29 cellular contexts compared by ENCODE assay signal in the genomic region with DNA sequence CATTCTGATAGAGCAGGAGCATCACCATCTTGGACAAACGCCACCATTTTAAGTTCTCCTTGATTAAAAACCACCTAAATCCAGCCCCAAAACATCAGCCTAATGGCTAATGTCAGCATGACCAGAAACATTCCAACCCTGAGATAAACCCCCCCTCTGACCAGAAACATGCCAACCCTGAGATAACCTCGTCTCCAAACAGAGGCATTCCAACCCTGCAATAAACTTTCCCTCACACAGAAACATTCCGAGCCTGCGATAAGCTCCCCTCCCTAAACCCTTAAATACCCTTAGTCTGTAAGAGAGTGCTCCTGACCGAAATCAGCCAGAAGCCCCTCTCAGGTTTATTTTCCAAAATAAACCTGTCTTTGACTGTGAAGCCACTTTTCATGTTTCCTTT.
"Had no signal": no experiment of that assay in that cellular context is flagged by ENCODE, and none has a peak within 500 bp of the region (broad histone marks: within the 10 kb centered on the region; RNA-seq: fewer than 3 reads in every experiment).

No MANE protein-coding gene starts in this region.

- H3K4me1 Mint-ChIP-seq: activated naive CD4-positive, alpha-beta T cell treated with anti-CD3 and anti-CD28 coated beads, Interleukin-2, amount 10 ng/mL, durations not matched to agents 7 days and 5 days; activated naive CD8-positive, alpha-beta T cell treated with anti-CD3 and anti-CD28 coated beads, Interleukin-2, amount 10 ng/mL, durations not matched to agents 7 days and 5 days; natural killer cell had no signal

- H3K27ac Mint-ChIP-seq: activated CD4-positive, alpha-beta memory T cell treated with anti-CD3 and anti-CD28 coated beads for 36 hours; activated naive CD4-positive, alpha-beta T cell treated with anti-CD3 and anti-CD28 coated beads, Interleukin-2, amount 10 ng/mL, durations not matched to agents 7 days and 5 days; activated naive CD8-positive, alpha-beta T cell treated with anti-CD3 and anti-CD28 coated beads, Interleukin-2, amount 10 ng/mL, durations not matched to agents 7 days and 5 days; activated T-helper 1 cell treated with anti-CD3 and anti-CD28 coated beads, Interleukin-12 subunit alpha, Interleukin-12 subunit beta, Interleukin-2, Interleukin-4 antibody, amounts not matched to agents 30 ng/mL and 10 ng/mL and 1 ng/mL, durations not matched to agents 14 hours and 24 hours and 36 hours; immature natural killer cell; natural killer cell; stimulated activated effector memory CD8-positive, alpha-beta T cell treated with anti-CD3 and anti-CD28 coated beads, Interleukin-12 subunit alpha, Interleukin-12 subunit beta, amount 100 ng/mL, for 72 hours; T-helper 1 cell treated with Interleukin-12 subunit alpha and Interleukin-12 subunit beta and Interleukin-4 antibody, amounts not matched to agents 30 μg/mL and 1 μg/mL, for 36 hours had no signal

- H3K36me3 Mint-ChIP-seq: activated CD4-positive, alpha-beta memory T cell treated with anti-CD3 and anti-CD28 coated beads for 36 hours; activated naive CD4-positive, alpha-beta T cell treated with anti-CD3 and anti-CD28 coated beads, Interleukin-2, amount 10 ng/mL, durations not matched to agents 7 days and 5 days; activated naive CD8-positive, alpha-beta T cell treated with anti-CD3 and anti-CD28 coated beads, Interleukin-2, amount 10 ng/mL, durations not matched to agents 7 days and 5 days; immature natural killer cell; natural killer cell; stimulated activated effector memory CD8-positive, alpha-beta T cell treated with anti-CD3 and anti-CD28 coated beads, Interleukin-12 subunit alpha, Interleukin-12 subunit beta, amount 100 ng/mL, for 72 hours had no signal

- H3K36me3 ChIP-seq: ascending aorta, gastroesophageal sphincter, stomach, tibial artery had no signal

- H3K9me3 Mint-ChIP-seq: activated CD4-positive, alpha-beta memory T cell treated with anti-CD3 and anti-CD28 coated beads for 36 hours; activated naive CD4-positive, alpha-beta T cell treated with anti-CD3 and anti-CD28 coated beads, Interleukin-2, amount 10 ng/mL, durations not matched to agents 7 days and 5 days; activated naive CD8-positive, alpha-beta T cell treated with anti-CD3 and anti-CD28 coated beads, Interleukin-2, amount 10 ng/mL, durations not matched to agents 7 days and 5 days; activated T-helper 1 cell treated with anti-CD3 and anti-CD28 coated beads, Interleukin-12 subunit alpha, Interleukin-12 subunit beta, Interleukin-2, Interleukin-4 antibody, amounts not matched to agents 30 ng/mL and 10 ng/mL and 1 ng/mL, durations not matched to agents 14 hours and 24 hours and 36 hours; effector memory CD8-positive, alpha-beta T cell; natural killer cell; stimulated activated effector memory CD8-positive, alpha-beta T cell treated with anti-CD3 and anti-CD28 coated beads, Interleukin-12 subunit alpha, Interleukin-12 subunit beta, amount 100 ng/mL, for 72 hours; T-helper 1 cell treated with Interleukin-12 subunit alpha and Interleukin-12 subunit beta and Interleukin-4 antibody, amounts not matched to agents 30 μg/mL and 1 μg/mL, for 36 hours had no signal

- H3K27me3 ChIP-seq: ascending aorta had no signal

- H3K4me3 Mint-ChIP-seq: activated CD4-positive, alpha-beta memory T cell treated with anti-CD3 and anti-CD28 coated beads for 36 hours; activated naive CD4-positive, alpha-beta T cell treated with anti-CD3 and anti-CD28 coated beads, Interleukin-2, amount 10 ng/mL, durations not matched to agents 7 days and 5 days; activated naive CD8-positive, alpha-beta T cell treated with anti-CD3 and anti-CD28 coated beads, Interleukin-2, amount 10 ng/mL, durations not matched to agents 7 days and 5 days; activated T-helper 1 cell treated with anti-CD3 and anti-CD28 coated beads, Interleukin-12 subunit alpha, Interleukin-12 subunit beta, Interleukin-2, Interleukin-4 antibody, amounts not matched to agents 30 ng/mL and 10 ng/mL and 1 ng/mL, durations not matched to agents 14 hours and 24 hours and 36 hours; effector memory CD8-positive, alpha-beta T cell; immature natural killer cell; natural killer cell; stimulated activated effector memory CD8-positive, alpha-beta T cell treated with anti-CD3 and anti-CD28 coated beads, Interleukin-12 subunit alpha, Interleukin-12 subunit beta, amount 100 ng/mL, for 72 hours; T-helper 1 cell treated with Interleukin-12 subunit alpha and Interleukin-12 subunit beta and Interleukin-4 antibody, amounts not matched to agents 30 μg/mL and 1 μg/mL, for 36 hours had no signal

- ATAC-seq: activated CD4-positive, CD25-positive, alpha-beta regulatory T cell treated with anti-CD3 and anti-CD28 coated beads, Interleukin-2, amount 50 U/mL, for 24 hours; effector memory CD8-positive, alpha-beta T cell; gastroesophageal sphincter; natural killer cell; sciatic nerve; stimulated activated effector memory CD8-positive, alpha-beta T cell treated with anti-CD3 and anti-CD28 coated beads, Interleukin-12 subunit alpha, Interleukin-12 subunit beta, amount 100 ng/mL, for 72 hours had no signal

- H3K27ac ChIP-seq: ascending aorta, gastroesophageal sphincter, skin epidermis, stomach, tibial artery, VCaP had no signal

- H3K4me3 ChIP-seq: ascending aorta, gastroesophageal sphincter, skin epidermis, stomach, tibial artery had no signal

- FAIRE-seq: endothelial cell of umbilical vein, TTC549 had no signal

- DNase-seq: activated CD4-positive, alpha-beta memory T cell treated with anti-CD3 and anti-CD28 coated beads for 36 hours; activated CD4-positive, alpha-beta T cell treated with anti-CD3 and anti-CD28 coated beads for 48 hours; activated CD8-positive, alpha-beta memory T cell treated with anti-CD3 and anti-CD28 coated beads, Interleukin-2, amount 50 U/mL, for 4 hours; activated effector memory CD4-positive, alpha-beta T cell treated with anti-CD3 and anti-CD28 coated beads, Interleukin-2, amount 50 U/mL, for 16 hours; activated naive CD4-positive, alpha-beta T cell treated with anti-CD3 and anti-CD28 coated beads, Interleukin-2, amount 10 ng/mL, durations not matched to agents 7 days and 5 days; activated naive CD8-positive, alpha-beta T cell treated with anti-CD3 and anti-CD28 coated beads, Interleukin-2, amount 10 ng/mL, durations not matched to agents 7 days and 5 days; activated T-cell treated with anti-CD3 and anti-CD28 coated beads, Interleukin-2, amount 50 U/mL, for 1 hour; caudate nucleus; cortex of kidney; effector memory CD8-positive, alpha-beta T cell; hypothalamus; immature natural killer cell; natural killer cell; stimulated activated CD4-positive, alpha-beta T cell treated with anti-CD3 and anti-CD28 coated beads, Interleukin-4, amount 100 ng/mL, for 24 hours; stomach; SW 1271; T-helper 9 cell had no signal

- H3K9me3 ChIP-seq: ascending aorta, gastroesophageal sphincter, stomach, tibial artery had no signal

- H3K4me1 ChIP-seq: ascending aorta, gastroesophageal sphincter, stomach, tibial artery had no signal
